ENCODE assay signal across 16 cellular contexts in the genomic region with DNA sequence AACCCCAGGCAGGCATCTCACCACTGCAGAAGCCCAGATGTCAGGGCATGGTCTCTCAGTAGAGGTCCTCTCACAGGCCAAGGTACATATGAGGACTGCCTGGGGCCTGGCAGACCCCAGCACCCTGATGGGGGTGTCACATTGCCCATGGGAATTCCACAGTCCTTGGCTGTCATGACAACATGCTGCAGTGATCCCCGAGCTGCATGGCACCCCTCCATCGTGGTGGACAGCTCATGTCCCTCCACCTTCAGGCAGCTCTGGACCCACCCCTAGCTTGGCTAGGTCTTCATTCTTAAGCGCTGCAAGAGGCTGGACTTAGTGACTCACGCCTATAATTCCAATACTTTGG.
A peak's percentile ranks its signal among the peaks of the same experiment; 100 is the strongest.
DNase-seq lines count a peak whose midpoint lies in the region; ATAC-seq and TF ChIP-seq lines count a peak whose summit lies in the region.
"Had no signal": no experiment of that assay in that cellular context is flagged by ENCODE, and none has a peak within 500 bp of the region (broad histone marks: within the 10 kb centered on the region; RNA-seq: fewer than 3 reads in every experiment).

No MANE protein-coding gene starts in this region.

- TF ChIP-seq POLR2A in uterus (IDR thresholded peaks at IDR 0.05), result no peak

- H3K27ac ChIP-seq in VCaP (peak overlapping the region; percentile 76), caudate nucleus (ENCODE audit: low read depth, low read length) (peak overlapping the region; percentile 67), temporal lobe (ENCODE audit: low read depth, low read length) (peak overlapping the region; percentile 50), uterus (no peak overlapping the region)
- H3K27ac ChIP-seq: GM23248, HL-60 had no signal

- H3K4me1 ChIP-seq in uterus, result peaks cover 10 to 18% of the 10 kb centered on the region in 2 donors

- no peaks in the 10 kb centered on the region for H3K36me3 ChIP-seq in uterus

- no peak overlapping the region for H3K4me3 Mint-ChIP-seq in nephron
- H3K4me3 Mint-ChIP-seq: CD4-positive, alpha-beta T cell had no signal

- no peaks in the 10 kb centered on the region for H3K27me3 ChIP-seq in uterus

- DNase-seq in caudate nucleus (lab: John Stamatoyannopoulos, UW) (no peak), NCI-H146 (lab: John Stamatoyannopoulos, UW) (no peak), uterus (no peak)
- DNase-seq: CD4-positive, alpha-beta T cell; GM23248; NCI-H2029; NCI-H2171; NCI-H446 treated with DMSO at 0.1 percent for 48 hours; NCI-H748 treated with DMSO at 0.1 percent for 48 hours; RPMI8226 had no signal

- no peaks in the 10 kb centered on the region for H3K27me3 Mint-ChIP-seq in nephron (ENCODE audit: low read depth)
- H3K27me3 Mint-ChIP-seq: CD4-positive, alpha-beta T cell had no signal

- peaks cover 72% of the 10 kb centered on the region for H3K4me1 Mint-ChIP-seq in nephron

- H3K4me3 ChIP-seq in uterus, result no peak overlapping the region
- H3K4me3 ChIP-seq: GM23248 had no signal

- H3K9me3 ChIP-seq in uterus, result no peaks in the 10 kb centered on the region

- no peaks in the 10 kb centered on the region for H3K9me3 Mint-ChIP-seq in nephron
- H3K9me3 Mint-ChIP-seq: CD4-positive, alpha-beta T cell had no signal

- peaks cover 11% of the 10 kb centered on the region for H3K36me3 Mint-ChIP-seq in nephron (ENCODE audit: low read depth)

- ATAC-seq in GM19324 (IDR thresholded peaks at IDR 0.05; ENCODE audit: low FRiP score, unreplicated experiment), result no peak
- ATAC-seq: HCT116 had no signal

- intact Hi-C loops in uterus (cut with DNase I; ENCODE audit: low total_unique reads), result no loop called here

- no peak for TF ChIP-seq CTCF in VCaP (conservative IDR thresholded peaks at IDR 0.05)
- no peak for TF ChIP-seq CTCF in nephron (IDR thresholded peaks at IDR 0.05; ENCODE audit: unreplicated experiment in 3 of 3)
- no peak for TF ChIP-seq CTCF in uterus (IDR thresholded peaks at IDR 0.05)

- peak overlapping the region; percentile 89 to 96 (median 95) for H3K27ac Mint-ChIP-seq in nephron
- H3K27ac Mint-ChIP-seq: CD4-positive, alpha-beta T cell had no signal

Comparison
In these comparisons a context has a peak if more than half of its experiments do, and no peak if none do; other contexts are left out.
1. H3K27ac ChIP-seq: peak in VCaP (single experiment), caudate nucleus (single experiment) and temporal lobe (single experiment); none in uterus (0 of 2).